In the genomic region with DNA sequence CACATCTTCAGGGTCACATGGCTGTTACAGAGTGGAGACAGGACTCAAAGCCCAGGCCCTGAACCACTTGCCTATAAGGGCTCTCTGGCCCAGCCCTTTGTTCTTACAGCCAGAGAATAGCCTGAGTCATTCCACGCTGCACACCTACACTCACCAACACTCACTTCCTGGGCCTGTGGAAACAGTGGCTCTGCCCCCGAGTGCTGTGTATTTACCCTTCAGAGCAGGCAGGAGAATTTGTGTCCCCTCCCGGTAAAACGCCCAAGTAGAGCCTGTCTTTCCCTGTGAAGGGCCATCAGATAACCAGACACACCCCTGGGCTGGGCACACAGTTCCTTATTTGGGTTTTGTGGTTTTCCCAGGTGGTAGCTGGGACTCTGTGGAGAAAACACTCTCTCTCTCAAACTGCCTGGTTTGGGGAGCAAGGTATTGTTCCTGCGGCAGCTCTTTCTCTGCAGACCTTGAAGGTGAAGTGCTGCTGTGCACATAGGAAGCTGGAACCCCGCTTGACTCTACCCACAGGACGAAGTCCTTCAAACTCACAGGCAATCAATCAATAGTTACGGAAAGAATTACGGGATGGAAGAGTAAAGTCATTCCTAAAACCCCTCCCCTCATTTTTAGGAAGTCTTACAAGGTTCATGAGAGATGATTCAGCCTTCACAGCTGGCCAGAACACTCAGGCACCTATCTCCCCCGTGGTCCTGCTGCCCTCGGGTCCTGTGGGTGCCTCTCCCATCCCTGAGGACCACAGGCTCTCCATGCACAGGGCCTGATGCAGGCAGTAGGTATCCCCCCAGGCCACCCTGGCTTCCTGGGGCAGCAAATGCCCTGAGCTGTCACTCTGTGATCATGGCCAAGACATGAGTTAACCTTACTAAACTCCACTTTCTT, we compare ENCODE assay signal across 9 cellular contexts. TPM values are rescaled to one million over a fixed set of nuclear protein-coding genes. Genes with fewer than 3 reads are reported as not detected.
DNase-seq lines count a peak whose midpoint lies in the region; ATAC-seq and TF ChIP-seq lines count a peak whose summit lies in the region.
"Had no signal": no experiment of that assay in that cellular context is flagged by ENCODE, and none has a peak within 500 bp of the region (broad histone marks: within the 10 kb centered on the region; RNA-seq: fewer than 3 reads in every experiment).

No MANE protein-coding gene starts in this region.

- peaks cover 0 to 12% (median 5%) of the 10 kb centered on the region in 4 donors for H3K4me1 ChIP-seq in liver (ENCODE audit: control insufficient read depth in 4 of 4, insufficient read depth in 4 of 4, low read length in 3 of 4)

- H3K36me3 ChIP-seq in liver (ENCODE audit: control insufficient read depth in 4 of 4, insufficient read depth in 3 of 4, low read depth in 1 of 4, low read length in 3 of 4) (no peaks in the 10 kb centered on the region), MG63 (no peaks in the 10 kb centered on the region)

- H3K27me3 Mint-ChIP-seq in activated T-cell treated with anti-CD3 and anti-CD28 coated beads, Interleukin-2, amount 50 U/mL, for 4 hours (ENCODE audit: low read depth), result peaks cover 10% of the 10 kb centered on the region
- H3K27me3 Mint-ChIP-seq in type B pancreatic cell, result no peaks in the 10 kb centered on the region

- H3K9ac ChIP-seq in liver (ENCODE audit: low read depth in 1 of 2, low read length in 2 of 2), result no peak overlapping the region

- H3K36me3 Mint-ChIP-seq in activated T-cell treated with anti-CD3 and anti-CD28 coated beads, Interleukin-2, amount 50 U/mL, for 4 hours (ENCODE audit: insufficient read depth), result no peaks in the 10 kb centered on the region
- H3K36me3 Mint-ChIP-seq in type B pancreatic cell, result peaks cover 6% of the 10 kb centered on the region

- H3K27ac ChIP-seq in liver (ENCODE audit: low read depth in 1 of 2, low read length in 2 of 2) (no peak overlapping the region), coronary artery (no peak overlapping the region)
- H3K27ac ChIP-seq: VCaP had no signal

- no peaks in the 10 kb centered on the region for H3K27me3 ChIP-seq in liver (ENCODE audit: control insufficient read depth in 4 of 4, insufficient read depth in 4 of 4, low read length in 3 of 4)
- H3K27me3 ChIP-seq in MG63, result peaks cover 7% of the 10 kb centered on the region; the same call in 1 of the 2 replicates

- peak; percentile 99 for ATAC-seq in activated T-cell treated with anti-CD3 and anti-CD28 coated beads, Interleukin-2, amount 50 U/mL, for 4 hours

- peak; percentile 79 for DNase-seq in activated effector memory CD4-positive, alpha-beta T cell treated with anti-CD3 and anti-CD28 coated beads, Interleukin-2, amount 50 U/mL, for 16 hours
- no peak for DNase-seq in activated effector memory CD4-positive, alpha-beta T cell treated with Interleukin-2 at 50 U/mL for 16 hours
- DNase-seq in activated T-cell treated with anti-CD3 and anti-CD28 coated beads, Interleukin-2, amount 50 U/mL, for 4 hours, result peak; percentile 42
- DNase-seq in type B pancreatic cell (ENCODE audit: extremely low spot score, unreplicated experiment), result no peak
- no peak for DNase-seq in NCI-H82 (lab: John Stamatoyannopoulos, UW)
- DNase-seq in coronary artery (ENCODE audit: low spot score), result no peak
- DNase-seq in MG63, result no peak

- TF ChIP-seq CTCF in liver (IDR thresholded peaks at IDR 0.05; ENCODE audit: low read depth, low read length, missing input control), result no peak
- TF ChIP-seq CTCF in type B pancreatic cell (conservative IDR thresholded peaks at IDR 0.05), result no peak
- TF ChIP-seq CTCF in coronary artery (IDR thresholded peaks at IDR 0.05), result no peak

- H3K4me1 Mint-ChIP-seq in activated T-cell treated with anti-CD3 and anti-CD28 coated beads, Interleukin-2, amount 50 U/mL, for 4 hours (ENCODE audit: low read depth), result peaks cover 30% of the 10 kb centered on the region
- H3K4me1 Mint-ChIP-seq in type B pancreatic cell (ENCODE audit: unreplicated experiment), result peaks cover 39% of the 10 kb centered on the region

- WGBS in liver, result 49% methylated on average over 11 of the region's 11 CpGs

- H3K9me3 Mint-ChIP-seq in activated T-cell treated with anti-CD3 and anti-CD28 coated beads, Interleukin-2, amount 50 U/mL, for 4 hours, result no peaks in the 10 kb centered on the region
- H3K9me3 Mint-ChIP-seq in type B pancreatic cell, result no peaks in the 10 kb centered on the region

- no peaks in the 10 kb centered on the region for H3K9me3 ChIP-seq in liver (ENCODE audit: control insufficient read depth in 4 of 4, low read length in 3 of 4)
- H3K9me3 ChIP-seq in MG63, result no peaks in the 10 kb centered on the region

- H3K4me3 ChIP-seq in liver (ENCODE audit: low read depth in 1 of 3, low read length in 3 of 3) (no peak overlapping the region), coronary artery (no peak overlapping the region), MG63 (no peak overlapping the region)

- TF ChIP-seq RAD21 in liver (IDR thresholded peaks at IDR 0.05), result no peak

- peak overlapping the region; percentile 90 for H3K27ac Mint-ChIP-seq in type B pancreatic cell

- peak overlapping the region; percentile 0 for H3K4me3 Mint-ChIP-seq in activated T-cell treated with anti-CD3 and anti-CD28 coated beads, Interleukin-2, amount 50 U/mL, for 4 hours
- peak overlapping the region; percentile 39 for H3K4me3 Mint-ChIP-seq in type B pancreatic cell

TF ChIP-seq in liver, 16 proteins besides CTCF, POLR2A, EP300 and RAD21 (continues in another document):
- TF ChIP-seq, protein P1, sequence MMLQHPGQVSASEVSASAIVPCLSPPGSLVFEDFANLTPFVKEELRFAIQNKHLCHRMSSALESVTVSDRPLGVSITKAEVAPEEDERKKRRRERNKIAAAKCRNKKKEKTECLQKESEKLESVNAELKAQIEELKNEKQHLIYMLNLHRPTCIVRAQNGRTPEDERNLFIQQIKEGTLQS (IDR thresholded peaks at IDR 0.05), result no peak
- TF ChIP-seq, protein P2, sequence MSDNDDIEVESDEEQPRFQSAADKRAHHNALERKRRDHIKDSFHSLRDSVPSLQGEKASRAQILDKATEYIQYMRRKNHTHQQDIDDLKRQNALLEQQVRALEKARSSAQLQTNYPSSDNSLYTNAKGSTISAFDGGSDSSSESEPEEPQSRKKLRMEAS (IDR thresholded peaks at IDR 0.05), result no peak
- TF ChIP-seq FOXA2 (IDR thresholded peaks at IDR 0.05) (no peak), YY1 (IDR thresholded peaks at IDR 0.05) (no peak), TAF1 (conservative IDR thresholded peaks at IDR 0.05) (no peak), EGR1 (IDR thresholded peaks at IDR 0.05; ENCODE audit: low read depth in 2 of 2) (peak in 1 of 2 donors; percentile 44), NR2F2 (IDR thresholded peaks at IDR 0.05) (no peak), HNF4G (IDR thresholded peaks at IDR 0.05) (no peak), FOXA1 (IDR thresholded peaks at IDR 0.05) (no peak), HNF4A (conservative IDR thresholded peaks at IDR 0.05) (peak; percentile 47 to 49), SP1 (IDR thresholded peaks at IDR 0.05) (no peak)
- TF ChIP-seq, protein P3, sequence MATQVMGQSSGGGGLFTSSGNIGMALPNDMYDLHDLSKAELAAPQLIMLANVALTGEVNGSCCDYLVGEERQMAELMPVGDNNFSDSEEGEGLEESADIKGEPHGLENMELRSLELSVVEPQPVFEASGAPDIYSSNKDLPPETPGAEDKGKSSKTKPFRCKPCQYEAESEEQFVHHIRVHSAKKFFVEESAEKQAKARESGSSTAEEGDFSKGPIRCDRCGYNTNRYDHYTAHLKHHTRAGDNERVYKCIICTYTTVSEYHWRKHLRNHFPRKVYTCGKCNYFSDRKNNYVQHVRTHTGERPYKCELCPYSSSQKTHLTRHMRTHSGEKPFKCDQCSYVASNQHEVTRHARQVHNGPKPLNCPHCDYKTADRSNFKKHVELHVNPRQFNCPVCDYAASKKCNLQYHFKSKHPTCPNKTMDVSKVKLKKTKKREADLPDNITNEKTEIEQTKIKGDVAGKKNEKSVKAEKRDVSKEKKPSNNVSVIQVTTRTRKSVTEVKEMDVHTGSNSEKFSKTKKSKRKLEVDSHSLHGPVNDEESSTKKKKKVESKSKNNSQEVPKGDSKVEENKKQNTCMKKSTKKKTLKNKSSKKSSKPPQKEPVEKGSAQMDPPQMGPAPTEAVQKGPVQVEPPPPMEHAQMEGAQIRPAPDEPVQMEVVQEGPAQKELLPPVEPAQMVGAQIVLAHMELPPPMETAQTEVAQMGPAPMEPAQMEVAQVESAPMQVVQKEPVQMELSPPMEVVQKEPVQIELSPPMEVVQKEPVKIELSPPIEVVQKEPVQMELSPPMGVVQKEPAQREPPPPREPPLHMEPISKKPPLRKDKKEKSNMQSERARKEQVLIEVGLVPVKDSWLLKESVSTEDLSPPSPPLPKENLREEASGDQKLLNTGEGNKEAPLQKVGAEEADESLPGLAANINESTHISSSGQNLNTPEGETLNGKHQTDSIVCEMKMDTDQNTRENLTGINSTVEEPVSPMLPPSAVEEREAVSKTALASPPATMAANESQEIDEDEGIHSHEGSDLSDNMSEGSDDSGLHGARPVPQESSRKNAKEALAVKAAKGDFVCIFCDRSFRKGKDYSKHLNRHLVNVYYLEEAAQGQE (IDR thresholded peaks at IDR 0.05), result no peak
- TF ChIP-seq, protein P4, sequence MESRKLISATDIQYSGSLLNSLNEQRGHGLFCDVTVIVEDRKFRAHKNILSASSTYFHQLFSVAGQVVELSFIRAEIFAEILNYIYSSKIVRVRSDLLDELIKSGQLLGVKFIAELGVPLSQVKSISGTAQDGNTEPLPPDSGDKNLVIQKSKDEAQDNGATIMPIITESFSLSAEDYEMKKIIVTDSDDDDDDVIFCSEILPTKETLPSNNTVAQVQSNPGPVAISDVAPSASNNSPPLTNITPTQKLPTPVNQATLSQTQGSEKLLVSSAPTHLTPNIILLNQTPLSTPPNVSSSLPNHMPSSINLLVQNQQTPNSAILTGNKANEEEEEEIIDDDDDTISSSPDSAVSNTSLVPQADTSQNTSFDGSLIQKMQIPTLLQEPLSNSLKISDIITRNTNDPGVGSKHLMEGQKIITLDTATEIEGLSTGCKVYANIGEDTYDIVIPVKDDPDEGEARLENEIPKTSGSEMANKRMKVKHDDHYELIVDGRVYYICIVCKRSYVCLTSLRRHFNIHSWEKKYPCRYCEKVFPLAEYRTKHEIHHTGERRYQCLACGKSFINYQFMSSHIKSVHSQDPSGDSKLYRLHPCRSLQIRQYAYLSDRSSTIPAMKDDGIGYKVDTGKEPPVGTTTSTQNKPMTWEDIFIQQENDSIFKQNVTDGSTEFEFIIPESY (IDR thresholded peaks at IDR 0.05), result no peak

RNA-seq across cellular contexts. Expression of a gene that starts 20.3 kb away (rescaled TPM):
- under 1 TPM; 0.54 to 0.69 (median 0.58) TPM for total RNA-seq in activated T-cell treated with anti-CD3 and anti-CD28 coated beads, Interleukin-2, amount 50 U/mL, for 4 hours
- total RNA-seq in liver, result under 1 TPM; 0.33 to 0.70 TPM
- under 1 TPM; 0.06 to 0.33 TPM for polyA plus RNA-seq in liver
- total RNA-seq in type B pancreatic cell (ENCODE audit: low replicate concordance), result 5.7 and 17.8 TPM in 2 replicates
- total RNA-seq in MG63 (2014; rRNA removed; shearing (Covaris generic); ENCODE audit: low replicate concordance), result 0.10 and 0.67 TPM in 2 replicates

RNA-seq across cellular contexts. Expression of a gene that starts 59.7 kb away (rescaled TPM):
- total RNA-seq in activated T-cell treated with anti-CD3 and anti-CD28 coated beads, Interleukin-2, amount 50 U/mL, for 4 hours, result not detected
- not detected for total RNA-seq in liver
- not detected for polyA plus RNA-seq in liver
- 0.51 and 0.62 TPM in 2 replicates for total RNA-seq in type B pancreatic cell (ENCODE audit: low replicate concordance)
- not detected in 2 replicates for total RNA-seq in MG63 (2014; rRNA removed; shearing (Covaris generic); ENCODE audit: low replicate concordance)

Comparison
In these comparisons a context has a peak if more than half of its experiments do, and no peak if none do; other contexts are left out.
1. DNase-seq: peak in activated effector memory CD4-positive, alpha-beta T cell treated with anti-CD3 and anti-CD28 coated beads, Interleukin-2, amount 50 U/mL, for 16 hours (single experiment) and activated T-cell treated with anti-CD3 and anti-CD28 coated beads, Interleukin-2, amount 50 U/mL, for 4 hours (single experiment); none in activated effector memory CD4-positive, alpha-beta T cell treated with Interleukin-2 at 50 U/mL for 16 hours (single experiment), type B pancreatic cell (single experiment), NCI-H82 (single experiment), coronary artery (single experiment) and MG63 (single experiment).